ENCODE assay signal across 22 cellular contexts in genomic region chr2:97678217-97678762, GRCh38. TPM values are rescaled to one million over a fixed set of nuclear protein-coding genes. Genes with fewer than 3 reads are reported as not detected.
"Had no signal": no experiment of that assay in that cellular context is flagged by ENCODE, and none has a peak within 500 bp of the region (broad histone marks: within the 10 kb centered on the region; RNA-seq: fewer than 3 reads in every experiment).

No MANE protein-coding gene starts in this region.

- H3K4me3 ChIP-seq: coronary artery had no signal

- ATAC-seq: activated CD4-positive, alpha-beta T cell treated with anti-CD3 and anti-CD28 coated beads for 36 hours; activated naive CD8-positive, alpha-beta T cell treated with anti-CD3 and anti-CD28 coated beads, Interleukin-2, amount 50 U/mL, for 24 hours; left lobe of liver had no signal

- H3K9me3 Mint-ChIP-seq: activated naive CD4-positive, alpha-beta T cell treated with anti-CD3 and anti-CD28 coated beads, Interleukin-2, amount 10 ng/mL, durations not matched to agents 7 days and 5 days; activated naive CD8-positive, alpha-beta T cell treated with anti-CD3 and anti-CD28 coated beads, Interleukin-2, amount 50 U/mL, for 24 hours; central memory CD8-positive, alpha-beta T cell; T-helper 1 cell treated with Interleukin-12 subunit alpha and Interleukin-12 subunit beta and Interleukin-4 antibody, amounts not matched to agents 30 μg/mL and 1 μg/mL, for 36 hours had no signal

- H3K27me3 Mint-ChIP-seq: activated CD4-positive, alpha-beta T cell treated with anti-CD3 and anti-CD28 coated beads for 36 hours; activated naive CD8-positive, alpha-beta T cell treated with anti-CD3 and anti-CD28 coated beads, Interleukin-2, amount 50 U/mL, for 24 hours had no signal

- H3K4me1 Mint-ChIP-seq: central memory CD8-positive, alpha-beta T cell had no signal

- DNase-seq: activated CD4-positive, alpha-beta T cell treated with anti-CD3 and anti-CD28 coated beads for 36 hours; activated CD4-positive, alpha-beta T cell treated with anti-CD3 and anti-CD28 coated beads, Interleukin-2, amount 50 U/mL, for 48 hours; activated naive CD4-positive, alpha-beta T cell treated with anti-CD3 and anti-CD28 coated beads, Interleukin-2, amount 10 ng/mL, durations not matched to agents 7 days and 5 days; activated naive CD8-positive, alpha-beta T cell treated with anti-CD3 and anti-CD28 coated beads, Interleukin-2, amount 50 U/mL, for 24 hours; aorta; stimulated activated CD4-positive, alpha-beta T cell treated with anti-CD3 and anti-CD28 coated beads, Interleukin-12 subunit alpha, Interleukin-12 subunit beta, amount 100 ng/mL, for 4 hours; stimulated activated CD4-positive, alpha-beta T cell treated with anti-CD3 and anti-CD28 coated beads, Interleukin-1b, Interleukin-23, amount 100 ng/mL, for 48 hours; stimulated activated CD8-positive, alpha-beta memory T cell treated with anti-CD3 and anti-CD28 coated beads, Interleukin-4, amount 100 ng/mL, for 48 hours; stimulated activated naive CD4-positive, alpha-beta T cell had no signal

- H3K27ac Mint-ChIP-seq: activated CD4-positive, alpha-beta T cell treated with anti-CD3 and anti-CD28 coated beads for 36 hours; activated naive CD4-positive, alpha-beta T cell treated with anti-CD3 and anti-CD28 coated beads, Interleukin-2, amount 10 ng/mL, durations not matched to agents 7 days and 5 days; activated naive CD8-positive, alpha-beta T cell treated with anti-CD3 and anti-CD28 coated beads, Interleukin-2, amount 50 U/mL, for 24 hours; activated T-helper 2 cell treated with anti-CD3 and anti-CD28 coated beads, Interferon-gamma antibody, Interleukin-2, Interleukin-4, amounts not matched to agents 10 μg/mL and 5 μg/mL and 100 μg/mL, durations not matched to agents 14 hours and 24 hours and 36 hours; mesothelial cell of epicardium; nephron; T-helper 1 cell treated with Interleukin-12 subunit alpha and Interleukin-12 subunit beta and Interleukin-4 antibody, amounts not matched to agents 30 μg/mL and 1 μg/mL, for 36 hours had no signal

- H3K36me3 Mint-ChIP-seq: activated naive CD4-positive, alpha-beta T cell treated with anti-CD3 and anti-CD28 coated beads, Interleukin-2, amount 10 ng/mL, durations not matched to agents 7 days and 5 days had no signal

- H3K4me3 Mint-ChIP-seq: activated CD4-positive, alpha-beta T cell treated with anti-CD3 and anti-CD28 coated beads for 36 hours; activated naive CD4-positive, alpha-beta T cell treated with anti-CD3 and anti-CD28 coated beads, Interleukin-2, amount 10 ng/mL, durations not matched to agents 7 days and 5 days; activated naive CD8-positive, alpha-beta T cell treated with anti-CD3 and anti-CD28 coated beads, Interleukin-2, amount 50 U/mL, for 24 hours; central memory CD8-positive, alpha-beta T cell; mesothelial cell of epicardium; nephron; T-helper 1 cell treated with Interleukin-12 subunit alpha and Interleukin-12 subunit beta and Interleukin-4 antibody, amounts not matched to agents 30 μg/mL and 1 μg/mL, for 36 hours had no signal

- H3K27ac ChIP-seq: coronary artery had no signal

- FAIRE-seq: frontal cortex, keratinocyte had no signal

RNA-seq across cellular contexts. Expression of gene ZAP70, which starts 35.1 kb away (rescaled TPM):
- total RNA-seq: epithelial cell of proximal tubule, fibroblast of lung, lung microvascular endothelial cell, renal cortical epithelial cell had no signal
- polyA plus RNA-seq: fibroblast of lung had no signal
